ENCODE assay signal across 21 cellular contexts in the genomic region with DNA sequence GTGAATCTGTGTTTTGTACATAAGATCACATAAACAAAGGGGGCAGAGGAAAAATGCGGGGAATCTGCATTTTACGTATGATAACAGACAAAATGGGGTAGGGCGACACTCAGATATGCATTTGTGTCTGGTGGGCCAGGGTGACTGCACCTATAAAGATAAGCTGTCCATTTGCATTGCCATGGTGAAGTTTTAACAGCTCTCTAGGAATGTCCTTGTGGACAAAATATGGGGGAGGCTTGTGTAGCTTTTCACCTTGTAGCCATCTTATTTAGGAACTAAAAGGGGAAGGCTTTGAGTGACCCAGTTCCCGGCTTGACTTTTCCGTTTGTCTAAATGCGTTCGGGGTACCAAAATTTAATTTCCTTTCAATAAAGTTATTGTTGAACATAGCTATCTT.
DNase-seq lines count a peak whose midpoint lies in the region; TF ChIP-seq lines count a peak whose summit lies in the region.
"Had no signal": no experiment of that assay in that cellular context is flagged by ENCODE, and none has a peak within 500 bp of the region (broad histone marks: within the 10 kb centered on the region; RNA-seq: fewer than 3 reads in every experiment).

No MANE protein-coding gene starts in this region.

- H3K27ac Mint-ChIP-seq in Caco-2 (ENCODE audit: unreplicated experiment): peak overlapping the region; percentile 46
- H3K27ac Mint-ChIP-seq: activated CD4-positive, alpha-beta memory T cell treated with anti-CD3 and anti-CD28 coated beads for 36 hours; activated naive CD4-positive, alpha-beta T cell treated with anti-CD3 and anti-CD28 coated beads, Interleukin-2, amount 50 U/mL, for 72 hours; activated T-cell treated with anti-CD3 and anti-CD28 coated beads, Interleukin-2, amount 50 U/mL, for 24 hours; effector memory CD8-positive, alpha-beta T cell; stimulated activated effector memory CD8-positive, alpha-beta T cell treated with anti-CD3 and anti-CD28 coated beads, Interleukin-12 subunit alpha, Interleukin-12 subunit beta, amount 100 ng/mL, for 72 hours had no signal

- H3K9me2 ChIP-seq in hepatocyte (replicated peaks; ENCODE audit: insufficient read depth): no peaks in the 10 kb centered on the region

- intact Hi-C loops in Caco-2 (cut with micrococcal nuclease; ENCODE audit: unreplicated experiment): loop anchor here (5.0 kb wide), 1 partner anchor 202 kb away; no protein-coding TSS in a partner anchor
- intact Hi-C loops in breast epithelium (cut with DNase I; ENCODE audit: low total_unique reads): no loop called here

- peaks cover 70% of the 10 kb centered on the region for H3K79me2 ChIP-seq in hepatocyte

- H3K27ac ChIP-seq in breast epithelium (peak overlapping the region; percentile 84 to 90), hepatocyte (peak overlapping the region; percentile 95)
- H3K27ac ChIP-seq: cardiac muscle cell, neutrophil, VCaP had no signal

- TF ChIP-seq POLR2A in breast epithelium (IDR thresholded peaks at IDR 0.05): no peak

- H3K27me3 Mint-ChIP-seq in Caco-2 (ENCODE audit: insufficient read depth, unreplicated experiment): no peaks in the 10 kb centered on the region

- H3K9me3 ChIP-seq in Caco-2 (peaks cover 15% of the 10 kb centered on the region), breast epithelium (peaks cover 0 to 16% of the 10 kb centered on the region in 2 donors), hepatocyte (ENCODE audit: low read depth) (no peaks in the 10 kb centered on the region), skeletal muscle satellite cell (replicated peaks; ENCODE audit: low read length) (peaks cover 11% of the 10 kb centered on the region)
- H3K9me3 ChIP-seq: neutrophil had no signal

- no peak for TF ChIP-seq CTCF in Caco-2 (IDR thresholded peaks at IDR 0.05; ENCODE audit: insufficient read depth in 1 of 2, low read depth in 1 of 2, low read length in 1 of 2, severe bottlenecking in 1 of 2, unreplicated experiment in 1 of 2)
- no peak for TF ChIP-seq CTCF in breast epithelium (IDR thresholded peaks at IDR 0.05)
- TF ChIP-seq CTCF in hepatocyte (IDR thresholded peaks at IDR 0.05; ENCODE audit: poor library complexity): no peak

- H3K4me3 Mint-ChIP-seq in Caco-2 (ENCODE audit: unreplicated experiment): peak overlapping the region; percentile 71
- H3K4me3 Mint-ChIP-seq: activated CD4-positive, alpha-beta memory T cell treated with anti-CD3 and anti-CD28 coated beads for 36 hours; activated T-cell treated with anti-CD3 and anti-CD28 coated beads, Interleukin-2, amount 50 U/mL, for 24 hours; effector memory CD8-positive, alpha-beta T cell; stimulated activated effector memory CD8-positive, alpha-beta T cell treated with anti-CD3 and anti-CD28 coated beads, Interleukin-12 subunit alpha, Interleukin-12 subunit beta, amount 100 ng/mL, for 72 hours had no signal

- BruUV-seq in Caco-2 (replicated peaks; lab: Mats Ljungman, UMichigan): no TSS peak

- CTCF ChIA-PET in Caco-2 (lab: Charles Lee): interaction anchor here (0.6 kb wide), 1 partner anchor 15 kb away, joined by 4 read pairs; no protein-coding TSS in a partner anchor

- H3K4me1 Mint-ChIP-seq in Caco-2 (ENCODE audit: low read depth, unreplicated experiment): peaks cover 19% of the 10 kb centered on the region

- 47% methylated on average over 7 of the region's 7 CpGs for WGBS in hepatocyte (ENCODE audit: low lambda C conversion rate, missing lambda C conversion rate)

- H3K36me3 Mint-ChIP-seq in Caco-2 (ENCODE audit: insufficient read depth, unreplicated experiment): peaks cover 62% of the 10 kb centered on the region
- H3K36me3 Mint-ChIP-seq: stimulated activated effector memory CD8-positive, alpha-beta T cell treated with anti-CD3 and anti-CD28 coated beads, Interleukin-12 subunit alpha, Interleukin-12 subunit beta, amount 100 ng/mL, for 72 hours had no signal

- H2AFZ ChIP-seq in hepatocyte: no peak overlapping the region

- H3K27me3 ChIP-seq in Caco-2 (replicated peaks; ENCODE audit: control insufficient read depth, insufficient read depth, low read length): no peaks in the 10 kb centered on the region
- H3K27me3 ChIP-seq in breast epithelium: no peaks in the 10 kb centered on the region
- H3K27me3 ChIP-seq in hepatocyte: no peaks in the 10 kb centered on the region
- H3K27me3 ChIP-seq in skeletal muscle satellite cell (ENCODE audit: control insufficient read depth, insufficient read depth, low read length): no peaks in the 10 kb centered on the region
- H3K27me3 ChIP-seq: cardiac muscle cell had no signal

- POLR2A ChIA-PET in Caco-2 (lab: Charles Lee): no interaction called here

- peaks cover 3% of the 10 kb centered on the region for H3K36me3 ChIP-seq in Caco-2 (ENCODE audit: control insufficient read depth, insufficient read depth, low read length)
- no peaks in the 10 kb centered on the region for H3K36me3 ChIP-seq in breast epithelium
- no peaks in the 10 kb centered on the region for H3K36me3 ChIP-seq in hepatocyte (replicated peaks; ENCODE audit: insufficient read depth, low read depth)
- H3K36me3 ChIP-seq in skeletal muscle satellite cell (ENCODE audit: insufficient read depth, low read length): peaks cover 3% of the 10 kb centered on the region
- H3K36me3 ChIP-seq: cardiac muscle cell, neutrophil had no signal

- H4K20me1 ChIP-seq in hepatocyte (ENCODE audit: insufficient read depth, poor library complexity, severe bottlenecking): no peaks in the 10 kb centered on the region

- H3K4me1 ChIP-seq in Caco-2 (peaks cover 35% of the 10 kb centered on the region), breast epithelium (peaks cover 0 to 6% of the 10 kb centered on the region in 2 donors), hepatocyte (ENCODE audit: insufficient read depth) (peaks cover 39% of the 10 kb centered on the region), skeletal muscle satellite cell (ENCODE audit: control insufficient read depth, insufficient read depth, low read length) (peaks cover 36% of the 10 kb centered on the region)

- H3K4me3 ChIP-seq in Caco-2 (ENCODE audit: low read depth, low read length): no peak overlapping the region
- H3K4me3 ChIP-seq in breast epithelium: peak overlapping the region; percentile 46 to 73 (median 60)
- H3K4me3 ChIP-seq in hepatocyte: peak overlapping the region; percentile 1
- peak overlapping the region; percentile 76 for H3K4me3 ChIP-seq in skeletal muscle satellite cell (ENCODE audit: low read length)
- H3K4me3 ChIP-seq: cardiac muscle cell, GM12878 had no signal

- H3K9me3 Mint-ChIP-seq in Caco-2 (ENCODE audit: unreplicated experiment): peaks cover 18% of the 10 kb centered on the region

- H3K4me2 ChIP-seq in hepatocyte: peak overlapping the region; percentile 81
- H3K4me2 ChIP-seq in skeletal muscle satellite cell (ENCODE audit: low read length): peak overlapping the region; percentile 86

- DNase-seq in Caco-2 (no peak), breast epithelium (ENCODE audit: low spot score in 2 of 2) (no peak), hepatocyte (ENCODE audit: low spot score) (no peak), NCI-H1048 (lab: John Stamatoyannopoulos, UW) (no peak), NCI-H526 treated with DMSO at 0.1 percent for 48 hours (lab: John Stamatoyannopoulos, UW) (no peak), NCI-H1092 (lab: John Stamatoyannopoulos, UW) (no peak), SIG-M5 treated with dmso at 0.1 percent for 504 hours (lab: John Stamatoyannopoulos, UW; ENCODE audit: unreplicated experiment) (no peak)
- DNase-seq: activated CD4-positive, alpha-beta memory T cell treated with anti-CD3 and anti-CD28 coated beads for 36 hours; activated T-cell treated with anti-CD3 and anti-CD28 coated beads, Interleukin-2, amount 50 U/mL, for 24 hours; COR-L47; effector memory CD8-positive, alpha-beta T cell; Karpas-422; mesendoderm; NCI-H2171 treated with DMSO at 0.1 percent for 48 hours had no signal

- peak overlapping the region; percentile 88 for H3K9ac ChIP-seq in skeletal muscle satellite cell (ENCODE audit: low read depth, low read length)
